Comparison of ENCODE assay signal across 7 cellular contexts in the genomic region with DNA sequence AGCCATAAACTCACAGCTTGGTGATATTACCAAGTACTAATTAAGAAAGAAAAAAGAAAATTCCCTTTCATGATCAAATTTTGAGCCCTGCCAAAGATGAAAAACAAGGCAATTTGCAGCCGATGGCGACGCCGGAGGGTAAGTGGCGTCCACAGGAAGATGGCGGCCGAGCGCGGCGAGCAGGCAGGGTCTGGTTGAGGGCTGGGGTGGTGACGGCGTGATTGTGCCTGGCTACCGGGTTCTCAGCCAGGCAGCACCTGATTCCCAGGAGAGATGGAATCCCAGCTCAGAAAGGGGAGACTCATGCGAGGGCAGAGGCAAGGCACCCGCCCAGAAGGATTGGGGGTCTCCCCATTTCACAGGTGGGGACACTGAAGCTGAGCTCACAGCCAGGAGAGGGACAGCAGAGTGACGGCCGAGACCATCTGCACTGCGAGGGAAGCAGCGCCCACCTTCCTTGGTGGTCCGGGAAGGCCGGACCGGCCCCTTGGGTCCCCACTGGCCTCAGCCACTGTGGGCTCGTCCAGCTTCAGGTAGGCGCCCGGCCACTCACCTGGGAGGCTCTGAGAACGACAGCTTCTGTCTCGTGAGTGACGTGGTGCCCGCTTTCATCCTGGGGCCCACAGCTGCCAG.
A peak's percentile ranks its signal among the peaks of the same experiment; 100 is the strongest.
DNase-seq lines count a peak whose midpoint lies in the region; FAIRE-seq and TF ChIP-seq lines count a peak whose summit lies in the region.
"Not testable (repeated sequence)": the region's sequence is repeated elsewhere in the genome, so short reads cannot be mapped to it uniquely, and the experiment has no call there.

No MANE protein-coding gene starts in this region.

- peaks cover 33% of the 10 kb centered on the region for H3K36me3 Mint-ChIP-seq in mesothelial cell of epicardium
- H3K36me3 Mint-ChIP-seq in neural progenitor cell = not testable (repeated sequence)

- H3K9ac ChIP-seq in BLaER1 = peak overlapping the region; percentile 61; the same call in 1 of the 2 replicates
- not testable (repeated sequence) for H3K9ac ChIP-seq in neural progenitor cell

- not testable (repeated sequence) for TF ChIP-seq POLR2A in stomach (IDR thresholded peaks at IDR 0.05)

- not testable (repeated sequence) for H3K79me2 ChIP-seq in neural progenitor cell (ENCODE audit: low read depth)

- H3K9me3 ChIP-seq in BLaER1 = peaks cover 15% of the 10 kb centered on the region
- H3K9me3 ChIP-seq in WERI-Rb-1 (ENCODE audit: severe bottlenecking); neural progenitor cell (ENCODE audit: low read depth): not testable (repeated sequence)
- peaks cover 0 to 10% (median 2%) of the 10 kb centered on the region in 4 donors for H3K9me3 ChIP-seq in stomach

- not testable (repeated sequence) for DNase-seq in HTR-8/SVneo (ENCODE audit: insufficient read length, low spot score); WERI-Rb-1; mesothelial cell of epicardium (ENCODE audit: low spot score in 2 of 2, unreplicated experiment in 2 of 2); neural progenitor cell (ENCODE audit: low spot score)
- peak; percentile 53 for DNase-seq in coronary artery (ENCODE audit: low spot score)
- peak; percentile 16 for DNase-seq in stomach

- H3K4me1 Mint-ChIP-seq in mesothelial cell of epicardium = peaks cover 27% of the 10 kb centered on the region
- peaks cover 62% of the 10 kb centered on the region for H3K4me1 Mint-ChIP-seq in neural progenitor cell

- H2AFZ ChIP-seq in neural progenitor cell (replicated peaks) = not testable (repeated sequence)

- not testable (repeated sequence) for H3K4me3 ChIP-seq in BLaER1; WERI-Rb-1 (ENCODE audit: low read depth, low read length); coronary artery; neural progenitor cell; stomach

- H3K4me2 ChIP-seq in BLaER1 (peak overlapping the region; percentile 88), neural progenitor cell (peak overlapping the region; percentile 53)

- not testable (repeated sequence) for TF ChIP-seq EP300 in stomach (IDR thresholded peaks at IDR 0.05)

- H3K4me3 Mint-ChIP-seq in mesothelial cell of epicardium = peak overlapping the region; percentile 66
- H3K4me3 Mint-ChIP-seq in neural progenitor cell = not testable (repeated sequence)

- not testable (repeated sequence) for H3K36me3 ChIP-seq in BLaER1, WERI-Rb-1, neural progenitor cell, stomach

- intact Hi-C loops in stomach (cut with DNase I; ENCODE audit: low total_unique reads) = not testable (repeated sequence)

- H3K27ac Mint-ChIP-seq in mesothelial cell of epicardium (peak overlapping the region; percentile 69), neural progenitor cell (peak overlapping the region; percentile 53)

- H3F3A ChIP-seq in neural progenitor cell (ENCODE audit: low read depth) = not testable (repeated sequence)

- peaks cover 25% of the 10 kb centered on the region for H3K9me3 Mint-ChIP-seq in mesothelial cell of epicardium
- H3K9me3 Mint-ChIP-seq in neural progenitor cell = peaks cover 35% of the 10 kb centered on the region

- H3K4me1 ChIP-seq in BLaER1 (peaks cover 39% of the 10 kb centered on the region), neural progenitor cell (peaks cover 21% of the 10 kb centered on the region), stomach (peaks cover 3 to 15% (median 10%) of the 10 kb centered on the region in 4 donors)

- peak; percentile 9 for FAIRE-seq in HTR-8/SVneo (lab: Jason Lieb, UNC)

- H3K27me3 Mint-ChIP-seq in mesothelial cell of epicardium (ENCODE audit: low read depth) = not testable (repeated sequence)
- H3K27me3 Mint-ChIP-seq in neural progenitor cell (ENCODE audit: insufficient read depth, low read depth) = peaks cover 13% of the 10 kb centered on the region

- not testable (repeated sequence) for H4K20me1 ChIP-seq in BLaER1; neural progenitor cell (ENCODE audit: low read depth)

- H3K27me3 ChIP-seq in BLaER1; WERI-Rb-1 (ENCODE audit: insufficient read depth, low read depth, severe bottlenecking); neural progenitor cell; stomach: not testable (repeated sequence)

- 90 to 98% (median 93%) methylated on average over 13 to 29 of the region's 29 CpGs for WGBS in stomach, 5 donors

- not testable (repeated sequence) for H3K27ac ChIP-seq in BLaER1, coronary artery, neural progenitor cell
- peak overlapping the region; percentile 88 for H3K27ac ChIP-seq in WERI-Rb-1
- peak overlapping the region in 1 of 5 donors; percentile 8 for H3K27ac ChIP-seq in stomach

- TF ChIP-seq CTCF in WERI-Rb-1 (IDR thresholded peaks at IDR 0.05; ENCODE audit: low read depth, low read length); coronary artery (IDR thresholded peaks at IDR 0.05); mesothelial cell of epicardium (IDR thresholded peaks at IDR 0.05; ENCODE audit: unreplicated experiment); neural progenitor cell (IDR thresholded peaks at IDR 0.05); stomach (IDR thresholded peaks at IDR 0.05): not testable (repeated sequence)
